ENCODE assay signal across 12 cellular contexts in the genomic region with DNA sequence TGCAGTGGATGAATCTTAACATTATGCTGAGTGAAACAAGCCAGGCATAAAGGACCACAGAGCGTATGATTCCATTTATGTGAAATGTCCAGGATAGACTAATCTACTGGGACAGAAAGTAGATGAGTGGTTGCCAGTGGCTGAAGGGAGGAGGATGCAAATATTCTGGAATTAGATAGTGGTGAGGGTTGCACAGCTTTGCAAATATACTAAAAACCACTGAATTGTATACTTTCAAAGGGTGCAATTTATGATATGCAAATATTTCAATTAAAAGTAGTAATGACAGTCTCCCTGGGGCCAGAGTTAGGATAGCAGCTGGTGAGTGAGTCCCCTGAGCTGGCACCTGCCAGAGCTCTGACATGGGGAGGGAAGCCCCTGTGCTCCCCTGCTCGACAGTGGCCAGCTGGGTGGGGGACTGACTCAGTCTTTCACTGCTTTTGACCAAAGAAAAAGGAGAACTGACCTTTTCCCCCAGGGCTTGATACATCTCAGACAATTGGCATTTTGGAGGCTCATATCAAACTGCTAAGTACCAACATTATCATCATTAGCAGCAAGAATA.
"Had no signal": no experiment of that assay in that cellular context is flagged by ENCODE, and none has a peak within 500 bp of the region (broad histone marks: within the 10 kb centered on the region; RNA-seq: fewer than 3 reads in every experiment).

No MANE protein-coding gene starts in this region.

- H3K27ac ChIP-seq: stomach, vagina had no signal

- H3K27me3 ChIP-seq: adrenal gland, stomach, vagina had no signal

- H3K9me3 ChIP-seq: adrenal gland, stomach, vagina had no signal

- DNase-seq: activated CD4-positive, alpha-beta T cell treated with anti-CD3 and anti-CD28 coated beads, Interleukin-2, amount 50 U/mL, for 1 hour; activated naive CD4-positive, alpha-beta T cell treated with anti-CD3 and anti-CD28 coated beads, Interleukin-2, amount 10 ng/mL, durations not matched to agents 7 days and 5 days; dermis blood vessel endothelial cell; glutamatergic neuron; mesendoderm; stimulated activated CD4-positive, alpha-beta T cell treated with anti-CD3 and anti-CD28 coated beads, Interleukin-15, amount 100 ng/mL, for 24 hours; stimulated activated CD4-positive, alpha-beta T cell treated with anti-CD3 and anti-CD28 coated beads, Interleukin-4, amount 100 ng/mL, for 24 hours; stomach; T-helper 17 cell had no signal

- H3K4me1 ChIP-seq: vagina had no signal

- H3K4me3 ChIP-seq: adrenal gland, stomach, vagina had no signal

- H3K36me3 ChIP-seq: adrenal gland had no signal

- ATAC-seq: esophagus mucosa, T-helper 17 cell had no signal
